ENCODE assay signal across 24 cellular contexts in the genomic region with DNA sequence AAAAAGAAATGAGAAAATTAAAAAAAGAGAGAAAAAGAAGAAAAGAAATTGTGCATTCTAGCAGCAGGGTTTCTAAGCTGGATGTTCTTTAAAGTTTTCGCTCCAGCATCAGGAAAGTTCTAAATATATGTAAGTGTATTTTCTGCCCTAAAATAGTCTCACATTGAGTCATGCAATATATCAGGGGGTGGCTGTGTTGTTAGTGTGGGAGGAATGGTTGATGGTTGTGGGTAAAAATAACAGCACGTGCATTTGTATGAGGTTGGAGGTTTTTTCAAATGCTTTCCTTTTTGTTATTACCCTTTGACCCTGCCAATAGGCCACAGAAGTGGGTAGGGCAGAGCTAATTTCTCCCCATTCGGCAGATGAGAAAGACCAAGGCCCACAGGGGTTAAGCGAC.
"Had no signal": no experiment of that assay in that cellular context is flagged by ENCODE, and none has a peak within 500 bp of the region (broad histone marks: within the 10 kb centered on the region; RNA-seq: fewer than 3 reads in every experiment).

No MANE protein-coding gene starts in this region.

- FAIRE-seq: small intestine had no signal

- ATAC-seq: natural killer cell; psoas muscle; right cardiac atrium; sciatic nerve; stimulated activated effector memory CD8-positive, alpha-beta T cell treated with anti-CD3 and anti-CD28 coated beads, Interleukin-12 subunit alpha, Interleukin-12 subunit beta, amount 100 ng/mL, for 72 hours; stimulated activated naive B cell treated with anti-CD40 and anti-IgM and Interleukin-4, amounts not matched to agents 10 μg/mL and 1 μg/mL and 100 μg/mL, for 72 hours had no signal

- H3K9me3 ChIP-seq: ovary, psoas muscle, thoracic aorta, thyroid gland, upper lobe of left lung, vagina had no signal

- H3K9ac ChIP-seq: neural progenitor cell, parathyroid adenoma had no signal

- H3K4me2 ChIP-seq: neural progenitor cell had no signal

- H3K4me1 ChIP-seq: neural progenitor cell, parathyroid adenoma, psoas muscle, stomach, thyroid gland, tibial nerve, upper lobe of left lung, vagina had no signal

- H3K79me2 ChIP-seq: parathyroid adenoma had no signal

- H3K4me3 ChIP-seq: neural progenitor cell, ovary, psoas muscle, stomach, thoracic aorta, thyroid gland, tibial nerve, upper lobe of left lung, vagina had no signal

- H3K27me3 ChIP-seq: neural progenitor cell, ovary, stomach, thyroid gland, tibial nerve, upper lobe of left lung, vagina had no signal

- H3K36me3 ChIP-seq: neural progenitor cell, ovary, stomach, thoracic aorta, thyroid gland, tibial nerve, upper lobe of left lung, vagina had no signal

- DNase-seq: natural killer cell; occipital lobe; ovary; posterior cingulate gyrus; psoas muscle; right cardiac atrium; small intestine; stimulated activated CD4-positive, alpha-beta T cell treated with anti-CD3 and anti-CD28 coated beads, Interleukin-15, amount 100 ng/mL, for 24 hours; stimulated activated CD4-positive, alpha-beta T cell treated with anti-CD3 and anti-CD28 coated beads, Interleukin-2, amount 100 ng/mL, for 24 hours; stimulated activated CD4-positive, alpha-beta T cell treated with anti-CD3 and anti-CD28 coated beads, Interleukin-2, amount 100 ng/mL, for 48 hours; stimulated activated CD4-positive, alpha-beta T cell treated with anti-CD3 and anti-CD28 coated beads, Interleukin-4, amount 100 ng/mL, for 24 hours; stimulated activated naive B cell treated with anti-CD40 and anti-IgM and Interleukin-4, amounts not matched to agents 10 μg/mL and 1 μg/mL and 100 μg/mL, for 72 hours; stimulated activated naive CD4-positive, alpha-beta T cell treated with Interleukin-2 at 50 U/mL for 16 hours; stomach; thyroid gland; trophoblast cell; upper lobe of left lung had no signal

- H2AFZ ChIP-seq: neural progenitor cell, parathyroid adenoma had no signal

- H3K27ac ChIP-seq: neural progenitor cell, ovary, parathyroid adenoma, psoas muscle, stomach, thoracic aorta, thyroid gland, tibial nerve, upper lobe of left lung, vagina had no signal
